ENCODE assay signal across 18 cellular contexts in the genomic region with DNA sequence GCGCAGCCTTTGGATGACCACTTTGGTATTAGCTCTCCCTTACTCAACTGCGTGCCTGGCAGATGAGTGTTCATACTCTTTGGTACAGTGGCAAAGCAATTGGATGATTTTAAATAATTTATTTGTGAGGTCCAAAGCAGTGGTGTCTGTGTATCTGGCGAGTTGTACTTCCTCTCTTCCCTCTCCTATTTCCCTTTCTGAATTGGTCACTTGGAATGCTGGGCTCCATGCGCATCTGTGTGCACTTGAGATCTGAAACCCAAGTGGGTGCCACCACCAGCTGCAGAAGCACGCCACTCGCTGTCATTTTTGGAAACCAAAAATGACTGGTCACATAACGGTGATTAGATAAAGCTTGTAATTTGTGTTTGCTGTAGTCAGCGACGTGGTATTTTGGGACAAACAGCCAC.
A peak's percentile ranks its signal among the peaks of the same experiment; 100 is the strongest.
DNase-seq lines count a peak whose midpoint lies in the region; ATAC-seq and TF ChIP-seq lines count a peak whose summit lies in the region.
"Had no signal": no experiment of that assay in that cellular context is flagged by ENCODE, and none has a peak within 500 bp of the region (broad histone marks: within the 10 kb centered on the region; RNA-seq: fewer than 3 reads in every experiment).

No MANE protein-coding gene starts in this region.

- no peaks in the 10 kb centered on the region for H3K27me3 ChIP-seq in BLaER1
- H3K27me3 ChIP-seq: body of pancreas had no signal

- no peak overlapping the region for H3K9ac ChIP-seq in BLaER1

- H3K9me3 ChIP-seq in BLaER1: no peaks in the 10 kb centered on the region
- H3K9me3 ChIP-seq: body of pancreas had no signal

- no peak for DNase-seq in coronary artery (ENCODE audit: low spot score)
- DNase-seq in substantia nigra (lab: John Stamatoyannopoulos, UW): no peak
- no peak for DNase-seq in activated CD4-positive, alpha-beta T cell treated with anti-CD3 and anti-CD28 coated beads, Interleukin-2, amount 50 U/mL, for 4 hours
- DNase-seq in dedifferentiated amniotic fluid mesenchymal stem cell (ENCODE audit: extremely low spot score): no peak
- no peak for DNase-seq in A172 (ENCODE audit: low spot score)
- DNase-seq: activated CD4-positive, alpha-beta T cell treated with anti-CD3 and anti-CD28 coated beads, Interleukin-2, amount 10 ng/mL, durations not matched to agents 7 days and 5 days; activated gamma-delta T cell; AML-193; body of pancreas; naive thymus-derived CD4-positive, alpha-beta T cell; NCI-H2171 treated with DMSO at 0.1 percent for 48 hours; stimulated activated CD4-positive, alpha-beta T cell treated with anti-CD3 and anti-CD28 coated beads, Interleukin-4, amount 100 ng/mL, for 1 hour; stimulated activated naive CD4-positive, alpha-beta T cell; SW 1271 had no signal

- H3K27ac ChIP-seq in BLaER1 (peak overlapping the region; percentile 38; the same call in 1 of the 2 replicates), coronary artery (no peak overlapping the region), substantia nigra (ENCODE audit: low read depth, low read length, poor library complexity, severe bottlenecking) (no peak overlapping the region)
- H3K27ac ChIP-seq: body of pancreas had no signal

- H3K4me2 ChIP-seq in BLaER1: peak overlapping the region; percentile 58

- no peak for TF ChIP-seq CTCF in coronary artery (IDR thresholded peaks at IDR 0.05)

- H3K36me3 ChIP-seq in BLaER1: no peaks in the 10 kb centered on the region

- peaks cover 41% of the 10 kb centered on the region for H3K4me1 ChIP-seq in BLaER1
- H3K4me1 ChIP-seq: body of pancreas had no signal

- peak; percentile 65 for ATAC-seq in GM18909 (IDR thresholded peaks at IDR 0.05; ENCODE audit: poor library complexity, unreplicated experiment)
- peak; percentile 46 for ATAC-seq in HG03025 (IDR thresholded peaks at IDR 0.05; ENCODE audit: low FRiP score, unreplicated experiment)
- ATAC-seq: body of pancreas; HCT116; naive thymus-derived CD4-positive, alpha-beta T cell had no signal

- H4K20me1 ChIP-seq in BLaER1: no peaks in the 10 kb centered on the region

- no peak overlapping the region for H3K4me3 ChIP-seq in BLaER1
- peak overlapping the region; percentile 32 for H3K4me3 ChIP-seq in coronary artery
- H3K4me3 ChIP-seq: body of pancreas had no signal
